Comparison of ENCODE assay signal across 8 cellular contexts in the genomic region with DNA sequence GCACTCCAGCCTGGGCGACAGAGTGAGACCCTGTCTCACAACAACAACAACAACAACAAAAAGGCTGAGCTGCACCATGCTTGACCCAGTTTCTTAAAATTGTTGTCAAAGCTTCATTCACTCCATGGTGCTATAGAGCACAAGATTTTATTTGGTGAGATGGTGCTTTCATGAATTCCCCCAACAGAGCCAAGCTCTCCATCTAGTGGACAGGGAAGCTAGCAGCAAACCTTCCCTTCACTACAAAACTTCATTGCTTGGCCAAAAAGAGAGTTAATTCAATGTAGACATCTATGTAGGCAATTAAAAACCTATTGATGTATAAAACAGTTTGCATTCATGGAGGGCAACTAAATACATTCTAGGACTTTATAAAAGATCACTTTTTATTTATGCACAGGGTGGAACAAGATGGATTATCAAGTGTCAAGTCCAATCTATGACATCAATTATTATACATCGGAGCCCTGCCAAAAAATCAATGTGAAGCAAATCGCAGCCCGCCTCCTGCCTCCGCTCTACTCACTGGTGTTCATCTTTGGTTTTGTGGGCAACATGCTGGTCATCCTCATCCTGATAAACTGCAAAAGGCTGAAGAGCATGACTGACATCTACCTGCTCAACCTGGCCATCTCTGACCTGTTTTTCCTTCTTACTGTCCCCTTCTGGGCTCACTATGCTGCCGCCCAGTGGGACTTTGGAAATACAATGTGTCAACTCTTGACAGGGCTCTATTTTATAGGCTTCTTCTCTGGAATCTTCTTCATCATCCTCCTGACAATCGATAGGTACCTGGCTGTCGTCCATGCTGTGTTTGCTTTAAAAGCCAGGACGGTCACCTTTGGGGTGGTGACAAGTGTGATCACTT.
DNase-seq lines count a peak whose midpoint lies in the region; ATAC-seq and FAIRE-seq lines count a peak whose summit lies in the region.

No MANE protein-coding gene starts in this region.

- H3K4me1 Mint-ChIP-seq in T-helper 1 cell treated with Interleukin-12 subunit alpha and Interleukin-12 subunit beta and Interleukin-4 antibody, amounts not matched to agents 30 μg/mL and 1 μg/mL, for 36 hours (ENCODE audit: low read depth), result peaks cover 78% of the 10 kb centered on the region

- DNase-seq in AML-193 (lab: John Stamatoyannopoulos, UW), result peak; percentile 68 to 74
- no peak for DNase-seq in GM19239 (ENCODE audit: insufficient read length, low spot score)
- peak; percentile 33 for DNase-seq in iPS-NIHi11 (ENCODE audit: low spot score)
- DNase-seq in GF-D8 (lab: John Stamatoyannopoulos, UW), result no peak

- no peaks in the 10 kb centered on the region for H3K9me3 Mint-ChIP-seq in T-helper 1 cell treated with Interleukin-12 subunit alpha and Interleukin-12 subunit beta and Interleukin-4 antibody, amounts not matched to agents 30 μg/mL and 1 μg/mL, for 36 hours

- H3K36me3 Mint-ChIP-seq in T-helper 1 cell treated with Interleukin-12 subunit alpha and Interleukin-12 subunit beta and Interleukin-4 antibody, amounts not matched to agents 30 μg/mL and 1 μg/mL, for 36 hours (ENCODE audit: low read depth), result peaks cover 27% of the 10 kb centered on the region

- H3K4me3 Mint-ChIP-seq in T-helper 1 cell treated with Interleukin-12 subunit alpha and Interleukin-12 subunit beta and Interleukin-4 antibody, amounts not matched to agents 30 μg/mL and 1 μg/mL, for 36 hours, result peak overlapping the region; percentile 69

- FAIRE-seq in GM19239 (lab: Jason Lieb, UNC), result peak; percentile 53

- H3K27ac Mint-ChIP-seq in T-helper 1 cell treated with Interleukin-12 subunit alpha and Interleukin-12 subunit beta and Interleukin-4 antibody, amounts not matched to agents 30 μg/mL and 1 μg/mL, for 36 hours, result peak overlapping the region; percentile 60

- no peak for ATAC-seq in HG03571 (IDR thresholded peaks at IDR 0.05; ENCODE audit: unreplicated experiment)
- no peak for ATAC-seq in GM19395 (IDR thresholded peaks at IDR 0.05; ENCODE audit: unreplicated experiment)
- ATAC-seq in GM21447 (IDR thresholded peaks at IDR 0.05; ENCODE audit: unreplicated experiment), result no peak

- H3K27me3 Mint-ChIP-seq in T-helper 1 cell treated with Interleukin-12 subunit alpha and Interleukin-12 subunit beta and Interleukin-4 antibody, amounts not matched to agents 30 μg/mL and 1 μg/mL, for 36 hours (ENCODE audit: low read depth), result peaks cover 17% of the 10 kb centered on the region

Comparison
In these comparisons a context has a peak if more than half of its experiments do, and no peak if none do; other contexts are left out.
1. DNase-seq: peak in AML-193 (2 of 2) and iPS-NIHi11 (single experiment); none in GM19239 (single experiment) and GF-D8 (single experiment).